26 cellular contexts compared by ENCODE assay signal in genomic region chr5:64140018-64140417, GRCh38. TPM values are rescaled to one million over a fixed set of nuclear protein-coding genes. Genes with fewer than 3 reads are reported as not detected.
"Had no signal": no experiment of that assay in that cellular context is flagged by ENCODE, and none has a peak within 500 bp of the region (broad histone marks: within the 10 kb centered on the region; RNA-seq: fewer than 3 reads in every experiment).

No MANE protein-coding gene starts in this region.

- H3K27me3 ChIP-seq: neural progenitor cell, ovary, stomach, thyroid gland, tibial nerve, upper lobe of left lung, vagina had no signal

- H3K9me3 ChIP-seq: ovary, psoas muscle, stomach, thyroid gland, upper lobe of left lung, vagina had no signal

- H3K79me2 ChIP-seq: parathyroid adenoma had no signal

- H3K4me3 ChIP-seq: neural progenitor cell, ovary, psoas muscle, skin epidermis, stomach, thoracic aorta, thyroid gland, tibial nerve, upper lobe of left lung, vagina had no signal

- FAIRE-seq: urothelium cell line had no signal

- H3K4me1 ChIP-seq: neural progenitor cell, parathyroid adenoma, thyroid gland had no signal

- H2AFZ ChIP-seq: neural progenitor cell, parathyroid adenoma had no signal

- DNase-seq: naive thymus-derived CD4-positive, alpha-beta T cell; natural killer cell; occipital lobe; ovary; posterior cingulate gyrus; psoas muscle; right cardiac atrium; stimulated activated CD4-positive, alpha-beta T cell treated with anti-CD3 and anti-CD28 coated beads, Interleukin-15, amount 100 ng/mL, for 24 hours; stimulated activated CD4-positive, alpha-beta T cell treated with anti-CD3 and anti-CD28 coated beads, Interleukin-2, amount 100 ng/mL, for 24 hours; stimulated activated CD4-positive, alpha-beta T cell treated with anti-CD3 and anti-CD28 coated beads, Interleukin-2, amount 100 ng/mL, for 48 hours; stimulated activated CD4-positive, alpha-beta T cell treated with anti-CD3 and anti-CD28 coated beads, Interleukin-4, amount 100 ng/mL, for 24 hours; stimulated activated naive B cell treated with anti-CD40 and anti-IgM and Interleukin-4, amounts not matched to agents 10 μg/mL and 1 μg/mL and 100 μg/mL, for 72 hours; stimulated activated naive CD4-positive, alpha-beta T cell treated with Interleukin-2 at 50 U/mL for 16 hours; stomach; thyroid gland; trophoblast cell; upper lobe of left lung had no signal

- ATAC-seq: naive thymus-derived CD4-positive, alpha-beta T cell; natural killer cell; psoas muscle; right cardiac atrium; sciatic nerve; stimulated activated effector memory CD8-positive, alpha-beta T cell treated with anti-CD3 and anti-CD28 coated beads, Interleukin-12 subunit alpha, Interleukin-12 subunit beta, amount 100 ng/mL, for 72 hours; stimulated activated naive B cell treated with anti-CD40 and anti-IgM and Interleukin-4, amounts not matched to agents 10 μg/mL and 1 μg/mL and 100 μg/mL, for 72 hours had no signal

- H3K4me2 ChIP-seq: neural progenitor cell had no signal

- H3K36me3 ChIP-seq: neural progenitor cell, ovary, stomach, thoracic aorta, thyroid gland, tibial nerve, upper lobe of left lung, vagina had no signal

- H3K27ac ChIP-seq: neural progenitor cell, ovary, parathyroid adenoma, psoas muscle, skin epidermis, stomach, thoracic aorta, thyroid gland, tibial nerve, upper lobe of left lung, vagina had no signal

- H3K9ac ChIP-seq: neural progenitor cell, parathyroid adenoma had no signal

RNA-seq across cellular contexts. Expression of gene RNF180, which starts 25.6 kb away (rescaled TPM):
- total RNA-seq: naive thymus-derived CD4-positive, alpha-beta T cell; natural killer cell had no signal
- polyA plus RNA-seq: naive thymus-derived CD4-positive, alpha-beta T cell had no signal
